16 cellular contexts compared by ENCODE assay signal in genomic region chr3:11908981-11909698, GRCh38.
A peak's percentile ranks its signal among the peaks of the same experiment; 100 is the strongest.
DNase-seq lines count a peak whose midpoint lies in the region; ATAC-seq, FAIRE-seq and TF ChIP-seq lines count a peak whose summit lies in the region.
"Had no signal": no experiment of that assay in that cellular context is flagged by ENCODE, and none has a peak within 500 bp of the region (broad histone marks: within the 10 kb centered on the region; RNA-seq: fewer than 3 reads in every experiment).

No MANE protein-coding gene starts in this region.

- peaks cover 61% of the 10 kb centered on the region for H3K4me1 ChIP-seq in parathyroid adenoma

- no peak for TF ChIP-seq CTCF in activated CD8-positive, alpha-beta T cell treated with anti-CD3 and anti-CD28 coated beads for 36 hours (IDR thresholded peaks at IDR 0.05)
- TF ChIP-seq CTCF in HFFc6 (IDR thresholded peaks at IDR 0.05) (no peak), parathyroid adenoma (IDR thresholded peaks at IDR 0.05) (no peak)

- no peak overlapping the region for H3K4me3 ChIP-seq in parathyroid adenoma (ENCODE audit: low read depth, low read length)
- H3K4me3 ChIP-seq: BLaER1, MG63 had no signal

- no peaks in the 10 kb centered on the region for H3K9me3 Mint-ChIP-seq in activated CD8-positive, alpha-beta T cell treated with anti-CD3 and anti-CD28 coated beads for 36 hours
- H3K9me3 Mint-ChIP-seq in activated CD8-positive, alpha-beta T cell treated with anti-CD3 and anti-CD28 coated beads, Interleukin-2, amount 10 ng/mL, durations not matched to agents 7 days and 5 days (ENCODE audit: insufficient read depth), result no peaks in the 10 kb centered on the region
- no peaks in the 10 kb centered on the region; the same call in 1 of the 2 replicates for H3K9me3 Mint-ChIP-seq in HFFc6

- no peaks in the 10 kb centered on the region for H3K27me3 Mint-ChIP-seq in activated CD8-positive, alpha-beta T cell treated with anti-CD3 and anti-CD28 coated beads for 36 hours
- no peaks in the 10 kb centered on the region for H3K27me3 Mint-ChIP-seq in activated CD8-positive, alpha-beta T cell treated with anti-CD3 and anti-CD28 coated beads, Interleukin-2, amount 10 ng/mL, durations not matched to agents 7 days and 5 days (ENCODE audit: low read depth)
- H3K27me3 Mint-ChIP-seq in HFFc6 (ENCODE audit: insufficient read depth), result peaks cover 24% of the 10 kb centered on the region

- POLR2A ChIA-PET in activated CD8-positive, alpha-beta T cell treated with anti-CD3 and anti-CD28 coated beads for 36 hours (lab: Charles Lee), result no interaction called here
- POLR2A ChIA-PET in activated CD8-positive, alpha-beta T cell treated with anti-CD3 and anti-CD28 coated beads, Interleukin-2, amount 10 ng/mL, durations not matched to agents 7 days and 5 days (lab: Charles Lee), result no interaction called here

- intact Hi-C loops in activated CD8-positive, alpha-beta T cell treated with anti-CD3 and anti-CD28 coated beads for 36 hours (cut with micrococcal nuclease), result no loop called here

- H3K36me3 ChIP-seq in parathyroid adenoma (ENCODE audit: control insufficient read depth, insufficient read depth, low read length), result no peaks in the 10 kb centered on the region
- H3K36me3 ChIP-seq: BLaER1, MG63 had no signal

- FAIRE-seq in frontal cortex (lab: Jason Lieb, UNC), result no peak
- FAIRE-seq: GM18507 had no signal

- peak overlapping the region; percentile 93 for H3K27ac ChIP-seq in parathyroid adenoma
- H3K27ac ChIP-seq: BLaER1 had no signal

- no peak overlapping the region for H3K27ac Mint-ChIP-seq in activated CD8-positive, alpha-beta T cell treated with anti-CD3 and anti-CD28 coated beads for 36 hours
- H3K27ac Mint-ChIP-seq in activated CD8-positive, alpha-beta T cell treated with anti-CD3 and anti-CD28 coated beads, Interleukin-2, amount 10 ng/mL, durations not matched to agents 7 days and 5 days, result no peak overlapping the region
- H3K27ac Mint-ChIP-seq in HFFc6, result no peak overlapping the region

- no peaks in the 10 kb centered on the region for H3K9me3 ChIP-seq in parathyroid adenoma (ENCODE audit: control insufficient read depth, low read length)
- H3K9me3 ChIP-seq: BLaER1, MG63 had no signal

- CTCF ChIA-PET in activated CD8-positive, alpha-beta T cell treated with anti-CD3 and anti-CD28 coated beads for 36 hours (lab: Charles Lee), result no interaction called here
- CTCF ChIA-PET in activated CD8-positive, alpha-beta T cell treated with anti-CD3 and anti-CD28 coated beads, Interleukin-2, amount 10 ng/mL, durations not matched to agents 7 days and 5 days (lab: Charles Lee), result no interaction called here

- H3K9ac ChIP-seq in parathyroid adenoma, result no peak overlapping the region
- H3K9ac ChIP-seq: BLaER1 had no signal

- H3K4me1 Mint-ChIP-seq in activated CD8-positive, alpha-beta T cell treated with anti-CD3 and anti-CD28 coated beads for 36 hours (ENCODE audit: low read depth), result no peaks in the 10 kb centered on the region
- H3K4me1 Mint-ChIP-seq in activated CD8-positive, alpha-beta T cell treated with anti-CD3 and anti-CD28 coated beads, Interleukin-2, amount 10 ng/mL, durations not matched to agents 7 days and 5 days (ENCODE audit: low read depth), result peaks cover 2% of the 10 kb centered on the region
- H3K4me1 Mint-ChIP-seq in HFFc6 (ENCODE audit: low read depth), result no peaks in the 10 kb centered on the region; the same call in 1 of the 2 replicates

- H3K27me3 ChIP-seq in parathyroid adenoma (ENCODE audit: control insufficient read depth, insufficient read depth, low read length), result no peaks in the 10 kb centered on the region
- H3K27me3 ChIP-seq: BLaER1, MG63 had no signal

- H3K36me3 Mint-ChIP-seq in activated CD8-positive, alpha-beta T cell treated with anti-CD3 and anti-CD28 coated beads for 36 hours (ENCODE audit: low read depth), result no peaks in the 10 kb centered on the region
- H3K36me3 Mint-ChIP-seq in activated CD8-positive, alpha-beta T cell treated with anti-CD3 and anti-CD28 coated beads, Interleukin-2, amount 10 ng/mL, durations not matched to agents 7 days and 5 days (ENCODE audit: low read depth), result no peaks in the 10 kb centered on the region
- H3K36me3 Mint-ChIP-seq in HFFc6 (ENCODE audit: low read depth), result no peaks in the 10 kb centered on the region

- peak; percentile 37 for ATAC-seq in activated CD8-positive, alpha-beta T cell treated with anti-CD3 and anti-CD28 coated beads for 36 hours
- ATAC-seq in activated CD8-positive, alpha-beta T cell treated with anti-CD3 and anti-CD28 coated beads, Interleukin-2, amount 10 ng/mL, durations not matched to agents 7 days and 5 days, result no peak
- ATAC-seq in HG02798 (IDR thresholded peaks at IDR 0.05; ENCODE audit: poor library complexity, unreplicated experiment), result no peak
- ATAC-seq: HCT116, PC-3 had no signal

- no peak overlapping the region for H3K4me2 ChIP-seq in parathyroid adenoma (ENCODE audit: low read length)

- H3K79me2 ChIP-seq in parathyroid adenoma, result no peaks in the 10 kb centered on the region

- no peak overlapping the region for H3K4me3 Mint-ChIP-seq in activated CD8-positive, alpha-beta T cell treated with anti-CD3 and anti-CD28 coated beads for 36 hours
- H3K4me3 Mint-ChIP-seq in activated CD8-positive, alpha-beta T cell treated with anti-CD3 and anti-CD28 coated beads, Interleukin-2, amount 10 ng/mL, durations not matched to agents 7 days and 5 days, result no peak overlapping the region
- H3K4me3 Mint-ChIP-seq in HFFc6, result peak overlapping the region; percentile 22; the same call in 1 of the 2 replicates

- peak overlapping the region; percentile 78 for H2AFZ ChIP-seq in parathyroid adenoma

- DNase-seq in activated CD8-positive, alpha-beta T cell treated with anti-CD3 and anti-CD28 coated beads for 36 hours, result peak; percentile 7
- DNase-seq in activated CD8-positive, alpha-beta T cell treated with anti-CD3 and anti-CD28 coated beads, Interleukin-2, amount 10 ng/mL, durations not matched to agents 7 days and 5 days, result no peak
- no peak for DNase-seq in HFFc6
- peak; percentile 69 for DNase-seq in activated effector memory CD4-positive, alpha-beta T cell treated with anti-CD3 and anti-CD28 coated beads, Interleukin-2, amount 50 U/mL, for 16 hours
- DNase-seq in frontal cortex (ENCODE audit: low spot score in 2 of 2), result no peak
- no peak for DNase-seq in SW480 (ENCODE audit: low spot score)
- DNase-seq: 8988T, MG63, NCI-H1105, NCI-H187, PC-3 had no signal

Comparison
In these comparisons a context has a peak if more than half of its experiments do, and no peak if none do; other contexts are left out.
1. DNase-seq: peak in activated CD8-positive, alpha-beta T cell treated with anti-CD3 and anti-CD28 coated beads for 36 hours (single experiment) and activated effector memory CD4-positive, alpha-beta T cell treated with anti-CD3 and anti-CD28 coated beads, Interleukin-2, amount 50 U/mL, for 16 hours (single experiment); none in activated CD8-positive, alpha-beta T cell treated with anti-CD3 and anti-CD28 coated beads, Interleukin-2, amount 10 ng/mL, durations not matched to agents 7 days and 5 days (single experiment), HFFc6 (single experiment), frontal cortex (0 of 2) and SW480 (single experiment).